In genomic region chr7:116598278-116598677, GRCh38 we compare ENCODE assay signal across 1 cellular context.
TF ChIP-seq lines count a peak whose summit lies in the region.

No MANE protein-coding gene starts in this region.

TF ChIP-seq in H1, 55 proteins besides CTCF, POLR2A, EP300 and RAD21 (continued from another document):
- no peak for TF ChIP-seq USF2 (IDR thresholded peaks at IDR 0.05; ENCODE audit: low read length)
- TF ChIP-seq RFX5 (IDR thresholded peaks at IDR 0.05; ENCODE audit: borderline replicate concordance, low read depth, low read length), result no peak
- TF ChIP-seq SRF (IDR thresholded peaks at IDR 0.05; ENCODE audit: low read depth, low read length), result no peak
- TF ChIP-seq KDM4A (IDR thresholded peaks at IDR 0.05; ENCODE audit: low read depth, low read length, severe bottlenecking), result no peak
- TF ChIP-seq SAP30 (IDR thresholded peaks at IDR 0.05; ENCODE audit: insufficient read depth, insufficient replicate concordance, low read length), result no peak
